17 cellular contexts compared by ENCODE assay signal in the genomic region with DNA sequence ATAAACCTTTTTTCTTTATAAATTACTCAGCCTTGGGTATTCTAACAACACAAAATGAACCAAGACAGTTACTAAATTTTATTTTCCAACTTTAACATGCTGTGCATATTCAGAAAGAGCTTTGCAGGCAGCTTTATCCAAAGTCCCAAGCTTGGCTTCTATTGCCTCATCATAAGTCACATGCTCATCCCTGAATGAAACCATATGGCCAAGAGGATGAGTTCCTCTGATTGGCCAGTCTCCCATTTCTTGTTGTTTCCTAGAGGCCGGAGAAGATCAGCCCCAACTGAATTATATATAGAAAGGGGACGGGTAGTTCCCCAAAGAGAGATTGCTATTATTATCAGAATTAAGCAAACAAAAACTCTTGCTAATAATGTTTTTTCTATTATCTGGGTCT.
DNase-seq lines count a peak whose midpoint lies in the region; ATAC-seq and TF ChIP-seq lines count a peak whose summit lies in the region.
"Had no signal": no experiment of that assay in that cellular context is flagged by ENCODE, and none has a peak within 500 bp of the region (broad histone marks: within the 10 kb centered on the region; RNA-seq: fewer than 3 reads in every experiment).

No MANE protein-coding gene starts in this region.

- H4K20me1 ChIP-seq in SK-N-SH (ENCODE audit: insufficient read depth) = no peaks in the 10 kb centered on the region
- H4K20me1 ChIP-seq: BLaER1 had no signal

- no peaks in the 10 kb centered on the region for H3K36me3 ChIP-seq in SK-N-SH (replicated peaks in 1 of 2; ENCODE audit: control insufficient read depth in 1 of 2, insufficient read depth in 2 of 2, low read length in 1 of 2)
- no peaks in the 10 kb centered on the region for H3K36me3 ChIP-seq in vagina
- H3K36me3 ChIP-seq: BLaER1 had no signal

- TF ChIP-seq CTCF in SK-N-SH (IDR thresholded peaks at IDR 0.05) (no peak), vagina (IDR thresholded peaks at IDR 0.05) (no peak)

- 38% methylated on average over 2 of the region's 2 CpGs for WGBS in SK-N-SH (ENCODE audit: low lambda C conversion rate)

- POLR2A ChIA-PET in SK-N-SH (lab: Yijun Ruan, JAX) = no interaction called here

- no peak overlapping the region for H3K9ac ChIP-seq in SK-N-SH
- H3K9ac ChIP-seq: BLaER1 had no signal

- H3K27ac ChIP-seq in SK-N-SH (ENCODE audit: low read depth in 2 of 2, low read length in 1 of 2) (no peak overlapping the region), vagina (peak overlapping the region; percentile 51)
- H3K27ac ChIP-seq: BLaER1 had no signal

- ATAC-seq in SK-N-SH treated with all-trans-retinoic acid at 6 μM for 48 hours (no peak), left ventricle myocardium superior (no peak)
- ATAC-seq: Right ventricle myocardium inferior had no signal

- H3K9me3 ChIP-seq in SK-N-SH = no peaks in the 10 kb centered on the region
- H3K9me3 ChIP-seq in vagina = no peaks in the 10 kb centered on the region

- TF ChIP-seq EP300 in SK-N-SH (IDR thresholded peaks at IDR 0.05; ENCODE audit: borderline replicate concordance in 1 of 2, low read depth in 1 of 2, low read length in 1 of 2) = no peak

- CTCF ChIA-PET in SK-N-SH (lab: Yijun Ruan, JAX) = no interaction called here

- H3K4me2 ChIP-seq in SK-N-SH = no peak overlapping the region
- H3K4me2 ChIP-seq: BLaER1 had no signal

- intact Hi-C loops in vagina (cut with DNase I) (no loop called here), left ventricle myocardium superior (cut with micrococcal nuclease) (no loop called here)

- H3K27me3 ChIP-seq in SK-N-SH (ENCODE audit: insufficient read depth) (no peaks in the 10 kb centered on the region), vagina (no peaks in the 10 kb centered on the region)
- H3K27me3 ChIP-seq: BLaER1 had no signal

- H3K4me1 ChIP-seq in SK-N-SH (ENCODE audit: control insufficient read depth in 1 of 2, insufficient read depth in 2 of 2, low read depth in 1 of 2, low read length in 1 of 2) (no peaks in the 10 kb centered on the region), vagina (peaks cover 16% of the 10 kb centered on the region)

- H3F3A ChIP-seq in SK-N-SH (replicated peaks; ENCODE audit: insufficient read depth) = no peaks in the 10 kb centered on the region

- H3K4me3 ChIP-seq in SK-N-SH (ENCODE audit: low read depth in 2 of 2, low read length in 1 of 2) (no peak overlapping the region), vagina (no peak overlapping the region)
- H3K4me3 ChIP-seq: BLaER1 had no signal

- no peak for TF ChIP-seq RAD21 in SK-N-SH (IDR thresholded peaks at IDR 0.05; ENCODE audit: low read length)

- H3K79me2 ChIP-seq in SK-N-SH (ENCODE audit: insufficient read depth) = no peaks in the 10 kb centered on the region

- no peak for DNase-seq in SK-N-SH
- DNase-seq in RPMI7951 (ENCODE audit: low read depth) = peak; percentile 79
- peak; percentile 79 for DNase-seq in fibroblast of peridontal ligament (ENCODE audit: extremely low read depth)
- DNase-seq in vagina (ENCODE audit: extremely low spot score in 2 of 2) = no peak
- DNase-seq in left ventricle myocardium superior = no peak
- no peak for DNase-seq in NCI-H1417 treated with DMSO at 0.1 percent for 48 hours (lab: John Stamatoyannopoulos, UW)
- no peak for DNase-seq in activated CD4-positive, alpha-beta T cell treated with anti-CD3 and anti-CD28 coated beads for 4 hours
- DNase-seq: EL, KBM-7, NCI-H1092, NCI-H1694, NCI-H2107, NCI-H226, NCI-H69 had no signal

- H3K9me2 ChIP-seq in SK-N-SH = no peaks in the 10 kb centered on the region

- no peak for TF ChIP-seq POLR2A in vagina (IDR thresholded peaks at IDR 0.05)

- 0 out of 2 replicates have a peak overlapping the region, but pooled peaks have one; percentile 8 for H2AFZ ChIP-seq in SK-N-SH (ENCODE audit: low read depth)

TF ChIP-seq in SK-N-SH, 30 proteins besides CTCF, POLR2A, EP300 and RAD21:
- TF ChIP-seq JUND (IDR thresholded peaks at IDR 0.05) (no peak), TEAD4 (IDR thresholded peaks at IDR 0.05; ENCODE audit: borderline replicate concordance, insufficient read depth) (no peak), MEF2A (IDR thresholded peaks at IDR 0.05; ENCODE audit: borderline replicate concordance, low read depth) (no peak), TAF1 (IDR thresholded peaks at IDR 0.05; ENCODE audit: borderline replicate concordance, low read depth, low read length) (no peak), GATA2 (CRISPR knock-in tag; IDR thresholded peaks at IDR 0.05) (no peak), NRF1 (IDR thresholded peaks at IDR 0.05; ENCODE audit: low read depth, low read length) (no peak), FOXJ3 (CRISPR knock-in tag; IDR thresholded peaks at IDR 0.05) (no peak), RCOR1 (IDR thresholded peaks at IDR 0.05; ENCODE audit: low read length) (no peak), TCF12 (IDR thresholded peaks at IDR 0.05) (no peak), FOXM1 (IDR thresholded peaks at IDR 0.05; ENCODE audit: low read depth) (no peak), MXI1 (IDR thresholded peaks at IDR 0.05; ENCODE audit: low read depth, low read length) (no peak)
- TF ChIP-seq, protein P1, sequence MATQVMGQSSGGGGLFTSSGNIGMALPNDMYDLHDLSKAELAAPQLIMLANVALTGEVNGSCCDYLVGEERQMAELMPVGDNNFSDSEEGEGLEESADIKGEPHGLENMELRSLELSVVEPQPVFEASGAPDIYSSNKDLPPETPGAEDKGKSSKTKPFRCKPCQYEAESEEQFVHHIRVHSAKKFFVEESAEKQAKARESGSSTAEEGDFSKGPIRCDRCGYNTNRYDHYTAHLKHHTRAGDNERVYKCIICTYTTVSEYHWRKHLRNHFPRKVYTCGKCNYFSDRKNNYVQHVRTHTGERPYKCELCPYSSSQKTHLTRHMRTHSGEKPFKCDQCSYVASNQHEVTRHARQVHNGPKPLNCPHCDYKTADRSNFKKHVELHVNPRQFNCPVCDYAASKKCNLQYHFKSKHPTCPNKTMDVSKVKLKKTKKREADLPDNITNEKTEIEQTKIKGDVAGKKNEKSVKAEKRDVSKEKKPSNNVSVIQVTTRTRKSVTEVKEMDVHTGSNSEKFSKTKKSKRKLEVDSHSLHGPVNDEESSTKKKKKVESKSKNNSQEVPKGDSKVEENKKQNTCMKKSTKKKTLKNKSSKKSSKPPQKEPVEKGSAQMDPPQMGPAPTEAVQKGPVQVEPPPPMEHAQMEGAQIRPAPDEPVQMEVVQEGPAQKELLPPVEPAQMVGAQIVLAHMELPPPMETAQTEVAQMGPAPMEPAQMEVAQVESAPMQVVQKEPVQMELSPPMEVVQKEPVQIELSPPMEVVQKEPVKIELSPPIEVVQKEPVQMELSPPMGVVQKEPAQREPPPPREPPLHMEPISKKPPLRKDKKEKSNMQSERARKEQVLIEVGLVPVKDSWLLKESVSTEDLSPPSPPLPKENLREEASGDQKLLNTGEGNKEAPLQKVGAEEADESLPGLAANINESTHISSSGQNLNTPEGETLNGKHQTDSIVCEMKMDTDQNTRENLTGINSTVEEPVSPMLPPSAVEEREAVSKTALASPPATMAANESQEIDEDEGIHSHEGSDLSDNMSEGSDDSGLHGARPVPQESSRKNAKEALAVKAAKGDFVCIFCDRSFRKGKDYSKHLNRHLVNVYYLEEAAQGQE (IDR thresholded peaks at IDR 0.05; ENCODE audit: low read depth, low read length) = no peak

TF ChIP-seq in SK-N-SH treated with all-trans-retinoic acid at 6 μM for 48 hours, 23 proteins besides CTCF, POLR2A, EP300 and RAD21 (continues in another document):
- TF ChIP-seq CSRNP3 (CRISPR knock-in tag; IDR thresholded peaks at IDR 0.05) = no peak
- no peak for TF ChIP-seq ARNTL (CRISPR knock-in tag; IDR thresholded peaks at IDR 0.05; ENCODE audit: borderline replicate concordance, low read depth)
- no peak for TF ChIP-seq ISL1 (CRISPR knock-in tag; IDR thresholded peaks at IDR 0.05)
- no peak for TF ChIP-seq CSDC2 (CRISPR knock-in tag; IDR thresholded peaks at IDR 0.05)
- no peak for TF ChIP-seq ZFP3 (CRISPR knock-in tag; IDR thresholded peaks at IDR 0.05)
- no peak for TF ChIP-seq OSR1 (CRISPR knock-in tag; IDR thresholded peaks at IDR 0.05)
- no peak for TF ChIP-seq ZC3H10 (CRISPR knock-in tag; IDR thresholded peaks at IDR 0.05)
- no peak for TF ChIP-seq GLIS3 (CRISPR knock-in tag; IDR thresholded peaks at IDR 0.05)
- TF ChIP-seq RARB (CRISPR knock-in tag; IDR thresholded peaks at IDR 0.05) = no peak
- TF ChIP-seq ESRRG (CRISPR knock-in tag; IDR thresholded peaks at IDR 0.05) = no peak
- no peak for TF ChIP-seq POU6F1 (CRISPR knock-in tag; IDR thresholded peaks at IDR 0.05; ENCODE audit: borderline replicate concordance, low read depth)
- TF ChIP-seq ZNF70 (CRISPR knock-in tag; IDR thresholded peaks at IDR 0.05) = no peak
- no peak for TF ChIP-seq TCF4 (CRISPR knock-in tag; IDR thresholded peaks at IDR 0.05; ENCODE audit: borderline replicate concordance)

Comparison
In these comparisons a context has a peak if more than half of its experiments do, and no peak if none do; other contexts are left out.
1. DNase-seq: peak in RPMI7951 (single experiment) and fibroblast of peridontal ligament (single experiment); none in SK-N-SH (single experiment), vagina (0 of 2), left ventricle myocardium superior (single experiment), NCI-H1417 treated with DMSO at 0.1 percent for 48 hours (single experiment) and activated CD4-positive, alpha-beta T cell treated with anti-CD3 and anti-CD28 coated beads for 4 hours (0 of 2).